Comparison of ENCODE assay signal across 9 cellular contexts in genomic region chr2:181456660-181457120, GRCh38. TPM values are rescaled to one million over a fixed set of nuclear protein-coding genes. Genes with fewer than 3 reads are reported as not detected.
A peak's percentile ranks its signal among the peaks of the same experiment; 100 is the strongest.
DNase-seq lines count a peak whose midpoint lies in the region; ATAC-seq, FAIRE-seq and TF ChIP-seq lines count a peak whose summit lies in the region.
"Had no signal": no experiment of that assay in that cellular context is flagged by ENCODE, and none has a peak within 500 bp of the region (broad histone marks: within the 10 kb centered on the region; RNA-seq: fewer than 3 reads in every experiment).

No MANE protein-coding gene starts in this region.

- peak overlapping the region; percentile 100 for H2AFZ ChIP-seq in GM23338
- peak overlapping the region; percentile 90 for H2AFZ ChIP-seq in H1 (ENCODE audit: low read length)

- peak overlapping the region; percentile 68 for H3K4me3 ChIP-seq in GM23338
- H3K4me3 ChIP-seq in H1 (ENCODE audit: extremely low read depth in 1 of 4, insufficient read depth in 2 of 4, low read depth in 3 of 4, low read length in 4 of 4): peak overlapping the region; percentile 16 to 71 (median 61)

- TF ChIP-seq CTCF in GM23338 (conservative IDR thresholded peaks at IDR 0.05; ENCODE audit: low read depth in 2 of 2) (no peak), H1 (IDR thresholded peaks at IDR 0.05; ENCODE audit: control extremely low read depth in 1 of 3, insufficient read depth in 1 of 3, low read depth in 1 of 3, low read length in 3 of 3) (no peak)

- peaks cover 12% of the 10 kb centered on the region for H3K23me2 ChIP-seq in H1 (ENCODE audit: low read depth, low read length)

- no peak for TF ChIP-seq EP300 in H1 (IDR thresholded peaks at IDR 0.05; ENCODE audit: borderline replicate concordance in 1 of 2, low read depth in 2 of 2, low read length in 2 of 2)

- no peaks in the 10 kb centered on the region for H3K79me1 ChIP-seq in H1 (ENCODE audit: low read depth, low read length)

- WGBS in H1 (ENCODE audit: extremely low coverage in 1 of 2, insufficient coverage in 1 of 2, insufficient read length in 1 of 2, insufficient replicate concordance in 2 of 2, low coverage in 1 of 2, low lambda C conversion rate in 2 of 2, missing lambda C conversion rate in 1 of 2), 2 experiments: 15% methylated on average over 17 of the region's 17 CpGs; no CpG with 5 or more reads in 1 of the 2 experiments

- no peak overlapping the region for H2AK5ac ChIP-seq in H1 (ENCODE audit: low read depth, low read length)

- H3K9ac ChIP-seq in ES-I3 (ENCODE audit: low read depth, low read length): peak overlapping the region; percentile 84
- H3K9ac ChIP-seq in H1 (replicated peaks in 1 of 4; ENCODE audit: extremely low read depth in 1 of 4, low read depth in 3 of 4, low read length in 3 of 4): peak overlapping the region in 1 of 4 experiments; percentile 15; a peak in 1 of 7 replicates

- H3K36me3 Mint-ChIP-seq in GM23338 (ENCODE audit: low read depth): no peaks in the 10 kb centered on the region
- H3K36me3 Mint-ChIP-seq in stimulated activated naive CD8-positive, alpha-beta T cell treated with anti-CD3 and anti-CD28 coated beads, Interleukin-15, Interleukin-2, amounts not matched to agents 100 ng/mL and 50 ng/mL, for 24 hours (ENCODE audit: low read depth): peaks cover 26% of the 10 kb centered on the region

- no peaks in the 10 kb centered on the region for H3K36me3 ChIP-seq in ES-I3 (ENCODE audit: insufficient read depth, low read length)
- H3K36me3 ChIP-seq in GM23338 (ENCODE audit: insufficient read depth): no peaks in the 10 kb centered on the region
- H3K36me3 ChIP-seq in H1 (ENCODE audit: control insufficient read depth in 2 of 4, insufficient read depth in 4 of 4, low read length in 3 of 4): no peaks in the 10 kb centered on the region

- H2BK5ac ChIP-seq in H1 (ENCODE audit: low read depth, low read length): no peak overlapping the region; the same call in 1 of the 2 replicates

- peak overlapping the region; percentile 45; the same call in 1 of the 2 replicates for H4K8ac ChIP-seq in H1 (ENCODE audit: extremely low read depth, insufficient read depth, low read length)

- H3K18ac ChIP-seq in H1 (ENCODE audit: extremely low read depth, low read length): no peak overlapping the region

- peak; percentile 16 to 18; a peak in 2 of 4 replicates for TF ChIP-seq RAD21 in H1 (IDR thresholded peaks at IDR 0.05 in 1 of 2, conservative IDR thresholded peaks at IDR 0.05 in 1 of 2; ENCODE audit: low read depth in 2 of 2, low read length in 2 of 2)

- no peaks in the 10 kb centered on the region for H3F3A ChIP-seq in GM23338 (replicated peaks; ENCODE audit: low read depth)

- DNase-seq in GM23338 (ENCODE audit: low spot score): peak; percentile 61
- peak; percentile 94 to 97 for DNase-seq in Kasumi-1 (lab: John Stamatoyannopoulos, UW)
- DNase-seq in activated CD4-positive, alpha-beta T cell treated with anti-CD3 and anti-CD28 coated beads, Interleukin-2, amount 50 U/mL, for 24 hours (ENCODE audit: low read depth in 1 of 2, low spot score in 1 of 2): peak; percentile 26 to 32
- DNase-seq in H1 (ENCODE audit: low read depth in 1 of 2, low spot score in 2 of 2): peak in 1 of 2 experiments; percentile 59
- peak; percentile 27 for DNase-seq in myocyte (ENCODE audit: low read depth)
- no peak for DNase-seq in A172 (ENCODE audit: low spot score)

- H3K4me3 Mint-ChIP-seq in GM23338: peak overlapping the region; percentile 71
- H3K4me3 Mint-ChIP-seq in stimulated activated naive CD8-positive, alpha-beta T cell treated with anti-CD3 and anti-CD28 coated beads, Interleukin-15, Interleukin-2, amounts not matched to agents 100 ng/mL and 50 ng/mL, for 24 hours: peak overlapping the region; percentile 92

- no peak overlapping the region for H3K27ac ChIP-seq in GM23338 (ENCODE audit: low read depth)
- H3K27ac ChIP-seq in H1 (ENCODE audit: low read depth, low read length): no peak overlapping the region

- H4K20me1 ChIP-seq in GM23338 (replicated peaks; ENCODE audit: insufficient read depth) (peaks cover 7% of the 10 kb centered on the region; the same call in 1 of the 2 replicates), H1 (replicated peaks in 1 of 2; ENCODE audit: control insufficient read depth in 1 of 2, insufficient read depth in 2 of 2, low read length in 2 of 2) (no peaks in the 10 kb centered on the region)

- no peak overlapping the region for H3K4ac ChIP-seq in H1 (replicated peaks; ENCODE audit: insufficient read length, low read depth, low read length)

- H2BK12ac ChIP-seq in H1 (ENCODE audit: low read depth, low read length): no peak overlapping the region

- H3K27me3 ChIP-seq in GM23338 (ENCODE audit: insufficient read depth) (peaks cover 58% of the 10 kb centered on the region), H1 (replicated peaks in 1 of 4; ENCODE audit: control insufficient read depth in 3 of 4, extremely low read depth in 1 of 4, insufficient read depth in 3 of 4, low read length in 3 of 4) (peaks cover 14 to 33% (median 27%) of the 10 kb centered on the region in 4 experiments)

- no peak overlapping the region for H4K5ac ChIP-seq in H1 (ENCODE audit: insufficient read length, low read depth, low read length)

- H3K14ac ChIP-seq in H1 (ENCODE audit: insufficient read length): no peak overlapping the region

- H3K27me3 Mint-ChIP-seq in GM23338 (ENCODE audit: insufficient read depth, low read depth, poor library complexity): peaks cover 30% of the 10 kb centered on the region
- no peaks in the 10 kb centered on the region for H3K27me3 Mint-ChIP-seq in stimulated activated naive CD8-positive, alpha-beta T cell treated with anti-CD3 and anti-CD28 coated beads, Interleukin-15, Interleukin-2, amounts not matched to agents 100 ng/mL and 50 ng/mL, for 24 hours

- no peaks in the 10 kb centered on the region for H3K79me2 ChIP-seq in GM23338 (replicated peaks; ENCODE audit: insufficient read depth)
- H3K79me2 ChIP-seq in H1 (ENCODE audit: control insufficient read depth in 1 of 2, insufficient read depth in 2 of 2, low read length in 2 of 2): no peaks in the 10 kb centered on the region

- H2BK15ac ChIP-seq in H1 (ENCODE audit: low read length): no peak overlapping the region

- CTCF ChIA-PET in H1 (lab: Charles Lee; ENCODE audit: partially characterized antibody): interaction anchor here (0.6 to 3.1 kb wide), 9 partner anchors 9 to 351 kb away, joined by 3 to 33 read pairs (median 4); no protein-coding TSS in a partner anchor

- peak; percentile 80 for ATAC-seq in GM23338

- peaks cover 11% of the 10 kb centered on the region; the same call in 2 of the 3 replicates for H3K4me1 Mint-ChIP-seq in GM23338
- H3K4me1 Mint-ChIP-seq in stimulated activated naive CD8-positive, alpha-beta T cell treated with anti-CD3 and anti-CD28 coated beads, Interleukin-15, Interleukin-2, amounts not matched to agents 100 ng/mL and 50 ng/mL, for 24 hours (ENCODE audit: low read depth): peaks cover 53% of the 10 kb centered on the region

- no peak overlapping the region for H3K23ac ChIP-seq in H1 (ENCODE audit: insufficient read length)

- H3K27ac Mint-ChIP-seq in GM23338: no peak overlapping the region
- peak overlapping the region; percentile 90 for H3K27ac Mint-ChIP-seq in stimulated activated naive CD8-positive, alpha-beta T cell treated with anti-CD3 and anti-CD28 coated beads, Interleukin-15, Interleukin-2, amounts not matched to agents 100 ng/mL and 50 ng/mL, for 24 hours

- no peak for TF ChIP-seq POLR2A in H1 (IDR thresholded peaks at IDR 0.05; ENCODE audit: control extremely low read depth in 1 of 2, low read depth in 2 of 2, low read length in 2 of 2)

- no peak for FAIRE-seq in H1 (lab: Jason Lieb, UNC)
- FAIRE-seq: TTC549 had no signal

- no peak overlapping the region for H4K91ac ChIP-seq in H1 (replicated peaks; ENCODE audit: insufficient read length, low read length)

- POLR2A ChIA-PET in H1 (lab: Charles Lee; ENCODE audit: partially characterized antibody): interaction anchor here (0.6 to 1.5 kb wide), 3 partner anchors 11 to 226 kb away, joined by 3 read pairs; no protein-coding TSS in a partner anchor

- H3K4me1 ChIP-seq in ES-I3 (ENCODE audit: insufficient read depth, low read length) (no peaks in the 10 kb centered on the region), GM23338 (ENCODE audit: insufficient read depth) (no peaks in the 10 kb centered on the region; the same call in 1 of the 2 replicates), H1 (replicated peaks in 1 of 4; ENCODE audit: control insufficient read depth in 3 of 4, insufficient read depth in 4 of 4, low read length in 3 of 4) (peaks cover 0 to 4% (median 2%) of the 10 kb centered on the region in 4 experiments; a peak in 4 of 7 replicates)

- no peaks in the 10 kb centered on the region for H3K9me2 ChIP-seq in GM23338 (ENCODE audit: insufficient read depth)

- H3K4me2 ChIP-seq in GM23338: peak overlapping the region; percentile 86
- peak overlapping the region; percentile 89 to 99 for H3K4me2 ChIP-seq in H1 (ENCODE audit: insufficient read depth in 1 of 2, low read depth in 2 of 2, low read length in 2 of 2)

- H2BK120ac ChIP-seq in H1 (replicated peaks; ENCODE audit: low read depth, low read length): no peak overlapping the region

- H3K9me3 Mint-ChIP-seq in GM23338: no peaks in the 10 kb centered on the region
- no peaks in the 10 kb centered on the region for H3K9me3 Mint-ChIP-seq in stimulated activated naive CD8-positive, alpha-beta T cell treated with anti-CD3 and anti-CD28 coated beads, Interleukin-15, Interleukin-2, amounts not matched to agents 100 ng/mL and 50 ng/mL, for 24 hours

- no peak overlapping the region for H2BK20ac ChIP-seq in H1 (ENCODE audit: low read length)

- H3K56ac ChIP-seq in H1 (replicated peaks; ENCODE audit: insufficient read length, low read depth, low read length): peak overlapping the region; percentile 47

- H3K9me3 ChIP-seq in ES-I3 (ENCODE audit: control insufficient read depth, insufficient read depth, low read length) (no peaks in the 10 kb centered on the region), H1 (ENCODE audit: insufficient read depth in 2 of 2, low read depth in 1 of 2, low read length in 1 of 2) (no peaks in the 10 kb centered on the region)

TF ChIP-seq in GM23338, 12 proteins besides CTCF, POLR2A, EP300 and RAD21 (continues in another document):
- TF ChIP-seq ZNF114 (CRISPR knock-in tag; IDR thresholded peaks at IDR 0.05): no peak

RNA-seq across cellular contexts. Expression of gene ITGA4, which starts 0.5 kb away (rescaled TPM):
- total RNA-seq in GM23338 (2014; rRNA removed; shearing (Covaris generic)): 2.4 and 4.6 TPM in 2 replicates
- polyA plus RNA-seq in GM23338 (2016; fragmentation: Nextera tagmentation; extraction: Ambion mirVana) (1.1 and 1.2 TPM in 2 replicates), H1 (2011; rRNA removed) (0.60 and 0.63 TPM in 2 replicates)
- 2.0 and 2.1 TPM in 2 replicates for total RNA-seq in H1 (2021; fragmentation: NEBNext Ultra II Directional; extraction: Animal tissue kit (Norgen Biotek cat#: 25700))
- 0.65 TPM for polyA plus RNA-seq in H1 (2011; cell fraction: cytosol; rRNA removed)
- 1.8 TPM for polyA plus RNA-seq in H1 (2011; cell fraction: nucleus; rRNA removed)
- polyA plus RNA-seq in H1 (2012, experiment 1 of 2): 1.2 to 1.9 TPM (median 1.5 TPM) in 4 replicates
- 0.17 TPM for polyA plus RNA-seq in H1 (2012, experiment 2 of 2)
- polyA plus RNA-seq in H1 (2013, experiment 1 of 2): 4.1 TPM
- 3.6 TPM for polyA plus RNA-seq in H1 (2013, experiment 2 of 2)
- polyA minus RNA-seq in H1 (2011; rRNA and poly(A)+ RNA removed): 2.2 and 2.3 TPM in 2 replicates
- 0.81 TPM for polyA minus RNA-seq in H1 (2011; cell fraction: cytosol; rRNA and poly(A)+ RNA removed)
- 6.8 TPM for polyA minus RNA-seq in H1 (2011; cell fraction: nucleus; rRNA and poly(A)+ RNA removed)
- 14.4 and 31.9 TPM in 2 replicates for total RNA-seq in myocyte
- polyA plus RNA-seq in myocyte (2012): 23.2 TPM
- 17.8 and 23.5 TPM in 2 replicates for total RNA-seq in A172 (2014; rRNA removed; shearing (Covaris generic))
